1 cellular context compared by ENCODE assay signal in the genomic region with DNA sequence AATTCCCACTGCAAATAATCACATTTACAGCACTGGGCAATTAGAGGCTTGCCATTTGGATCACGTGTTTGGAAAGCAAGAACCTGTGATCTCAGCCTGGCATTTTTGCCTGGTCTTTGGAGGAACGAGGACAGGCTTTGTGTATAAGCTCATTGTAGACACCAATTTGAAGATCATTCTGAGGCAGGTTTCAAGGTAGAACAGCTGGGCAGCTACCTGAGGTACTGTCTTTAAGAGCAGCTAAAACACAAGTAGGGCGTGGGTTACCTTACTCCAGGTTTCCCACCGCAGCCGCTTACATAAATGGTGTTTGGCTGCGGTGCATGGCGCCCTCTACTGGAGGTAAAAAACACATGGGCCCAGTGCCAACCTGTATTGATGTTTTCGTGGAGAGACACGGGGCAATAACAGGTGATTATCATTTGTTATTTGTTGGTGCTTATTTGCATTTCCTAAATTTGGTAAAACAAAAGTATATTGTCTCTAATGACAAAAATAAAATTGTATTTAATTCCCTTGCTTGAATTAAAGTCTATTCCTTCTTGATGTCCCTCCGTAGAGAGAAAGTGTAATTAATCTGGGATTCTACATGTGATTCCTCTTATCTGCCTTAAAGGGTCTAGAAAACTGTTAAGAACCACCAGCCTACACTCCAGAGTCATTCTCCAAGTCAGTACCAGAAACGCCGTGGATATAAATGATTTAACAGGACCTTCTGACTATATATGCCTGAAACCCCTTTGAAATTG.
TF ChIP-seq lines count a peak whose summit lies in the region.

No MANE protein-coding gene starts in this region.

TF ChIP-seq in HEK293, 187 proteins besides CTCF, POLR2A, EP300 and RAD21 (continued from another document and continues in another):
- TF ChIP-seq, protein P1, sequence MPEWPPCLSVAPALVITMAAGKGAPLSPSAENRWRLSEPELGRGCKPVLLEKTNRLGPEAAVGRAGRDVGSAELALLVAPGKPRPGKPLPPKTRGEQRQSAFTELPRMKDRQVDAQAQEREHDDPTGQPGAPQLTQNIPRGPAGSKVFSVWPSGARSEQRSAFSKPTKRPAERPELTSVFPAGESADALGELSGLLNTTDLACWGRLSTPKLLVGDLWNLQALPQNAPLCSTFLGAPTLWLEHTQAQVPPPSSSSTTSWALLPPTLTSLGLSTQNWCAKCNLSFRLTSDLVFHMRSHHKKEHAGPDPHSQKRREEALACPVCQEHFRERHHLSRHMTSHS (tag by site-specific recombination; IDR thresholded peaks at IDR 0.05): no peak
- TF ChIP-seq ZFHX2 (tag by site-specific recombination; conservative IDR thresholded peaks at IDR 0.05) (no peak), ZNF624 (tag by site-specific recombination; IDR thresholded peaks at IDR 0.05) (no peak), HOXA7 (CRISPR knock-in tag; IDR thresholded peaks at IDR 0.05; ENCODE audit: borderline replicate concordance) (no peak), ZNF112 (tag by site-specific recombination; IDR thresholded peaks at IDR 0.05) (no peak), ZNF132 (tag by site-specific recombination; IDR thresholded peaks at IDR 0.05; ENCODE audit: borderline replicate concordance) (no peak), ZNF146 (tag by site-specific recombination; IDR thresholded peaks at IDR 0.05) (no peak), ZNF175 (tag by site-specific recombination; IDR thresholded peaks at IDR 0.05) (no peak), ZNF555 (tag by site-specific recombination; conservative IDR thresholded peaks at IDR 0.05) (no peak), GLI4 (tag by site-specific recombination; IDR thresholded peaks at IDR 0.05) (no peak), HOXC10 (CRISPR knock-in tag; IDR thresholded peaks at IDR 0.05) (no peak), ZIC2 (tag by site-specific recombination; IDR thresholded peaks at IDR 0.05) (no peak), ZNF660 (tag by site-specific recombination; IDR thresholded peaks at IDR 0.05) (peak; percentile 86; the same call in 1 of the 2 replicates), ZNF701 (tag by site-specific recombination; IDR thresholded peaks at IDR 0.05) (no peak), ZNF530 (tag by site-specific recombination; IDR thresholded peaks at IDR 0.05; ENCODE audit: low read depth) (no peak), ZNF621 (tag by site-specific recombination; IDR thresholded peaks at IDR 0.05) (no peak), YY2 (tag by site-specific recombination; IDR thresholded peaks at IDR 0.05) (no peak), ZNF843 (tag by site-specific recombination; IDR thresholded peaks at IDR 0.05) (no peak), ZNF837 (tag by site-specific recombination; IDR thresholded peaks at IDR 0.05) (no peak), ZNF248 (tag by site-specific recombination; IDR thresholded peaks at IDR 0.05) (no peak), ZFP3 (tag by site-specific recombination; IDR thresholded peaks at IDR 0.05; ENCODE audit: low read depth) (no peak), ZNF311 (tag by site-specific recombination; IDR thresholded peaks at IDR 0.05; ENCODE audit: borderline replicate concordance) (no peak), ZNF391 (tag by site-specific recombination; IDR thresholded peaks at IDR 0.05; ENCODE audit: borderline replicate concordance, low read depth) (no peak), SP7 (tag by site-specific recombination; IDR thresholded peaks at IDR 0.05) (peak; percentile 24; the same call in 1 of the 2 replicates), SETDB1 (IDR thresholded peaks at IDR 0.05; ENCODE audit: insufficient read length, low read length) (no peak), KLF16 (tag by site-specific recombination; IDR thresholded peaks at IDR 0.05) (no peak), ZNF677 (tag by site-specific recombination; IDR thresholded peaks at IDR 0.05) (no peak), ZNF274 (IDR thresholded peaks at IDR 0.05; ENCODE audit: low read length) (no peak), ZNF274 (tag by site-specific recombination; IDR thresholded peaks at IDR 0.05; ENCODE audit: borderline replicate concordance) (no peak), ZBTB8A (tag by site-specific recombination; IDR thresholded peaks at IDR 0.05) (no peak), ZNF214 (tag by site-specific recombination; IDR thresholded peaks at IDR 0.05; ENCODE audit: borderline replicate concordance) (no peak), ZNF529 (tag by site-specific recombination; IDR thresholded peaks at IDR 0.05; ENCODE audit: insufficient replicate concordance) (no peak), SALL2 (tag by site-specific recombination; IDR thresholded peaks at IDR 0.05; ENCODE audit: borderline replicate concordance) (no peak), MYNN (tag by site-specific recombination; IDR thresholded peaks at IDR 0.05; ENCODE audit: borderline replicate concordance) (no peak), SCRT2 (tag by site-specific recombination; IDR thresholded peaks at IDR 0.05) (peak; percentile 77), ZNF623 (tag by site-specific recombination; IDR thresholded peaks at IDR 0.05) (no peak), ZNF121 (tag by site-specific recombination; IDR thresholded peaks at IDR 0.05) (no peak), ZNF266 (tag by site-specific recombination; IDR thresholded peaks at IDR 0.05; ENCODE audit: low read depth) (no peak), ZNF629 (tag by site-specific recombination; IDR thresholded peaks at IDR 0.05) (no peak), BCL11A (tag by site-specific recombination; IDR thresholded peaks at IDR 0.05; ENCODE audit: low read depth) (no peak), ZNF664 (tag by site-specific recombination; IDR thresholded peaks at IDR 0.05) (no peak), ZNF335 (tag by site-specific recombination; conservative IDR thresholded peaks at IDR 0.05) (peak; percentile 38; the same call in 1 of the 2 replicates)
- TF ChIP-seq, protein P2, sequence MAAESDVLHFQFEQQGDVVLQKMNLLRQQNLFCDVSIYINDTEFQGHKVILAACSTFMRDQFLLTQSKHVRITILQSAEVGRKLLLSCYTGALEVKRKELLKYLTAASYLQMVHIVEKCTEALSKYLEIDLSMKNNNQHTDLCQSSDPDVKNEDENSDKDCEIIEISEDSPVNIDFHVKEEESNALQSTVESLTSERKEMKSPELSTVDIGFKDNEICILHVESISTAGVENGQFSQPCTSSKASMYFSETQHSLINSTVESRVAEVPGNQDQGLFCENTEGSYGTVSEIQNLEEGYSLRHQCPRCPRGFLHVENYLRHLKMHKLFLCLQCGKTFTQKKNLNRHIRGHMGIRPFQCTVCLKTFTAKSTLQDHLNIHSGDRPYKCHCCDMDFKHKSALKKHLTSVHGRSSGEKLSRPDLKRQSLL (tag by site-specific recombination; IDR thresholded peaks at IDR 0.05): no peak
- TF ChIP-seq, protein P3, sequence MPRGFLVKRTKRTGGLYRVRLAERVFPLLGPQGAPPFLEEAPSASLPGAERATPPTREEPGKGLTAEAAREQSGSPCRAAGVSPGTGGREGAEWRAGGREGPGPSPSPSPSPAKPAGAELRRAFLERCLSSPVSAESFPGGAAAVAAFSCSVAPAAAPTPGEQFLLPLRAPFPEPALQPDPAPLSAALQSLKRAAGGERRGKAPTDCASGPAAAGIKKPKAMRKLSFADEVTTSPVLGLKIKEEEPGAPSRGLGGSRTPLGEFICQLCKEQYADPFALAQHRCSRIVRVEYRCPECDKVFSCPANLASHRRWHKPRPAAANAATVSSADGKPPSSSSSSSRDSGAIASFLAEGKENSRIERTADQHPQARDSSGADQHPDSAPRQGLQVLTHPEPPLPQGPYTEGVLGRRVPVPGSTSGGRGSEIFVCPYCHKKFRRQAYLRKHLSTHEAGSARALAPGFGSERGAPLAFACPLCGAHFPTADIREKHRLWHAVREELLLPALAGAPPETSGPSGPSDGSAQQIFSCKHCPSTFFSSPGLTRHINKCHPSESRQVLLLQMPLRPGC (tag by site-specific recombination; IDR thresholded peaks at IDR 0.05): no peak
- TF ChIP-seq, protein P4, sequence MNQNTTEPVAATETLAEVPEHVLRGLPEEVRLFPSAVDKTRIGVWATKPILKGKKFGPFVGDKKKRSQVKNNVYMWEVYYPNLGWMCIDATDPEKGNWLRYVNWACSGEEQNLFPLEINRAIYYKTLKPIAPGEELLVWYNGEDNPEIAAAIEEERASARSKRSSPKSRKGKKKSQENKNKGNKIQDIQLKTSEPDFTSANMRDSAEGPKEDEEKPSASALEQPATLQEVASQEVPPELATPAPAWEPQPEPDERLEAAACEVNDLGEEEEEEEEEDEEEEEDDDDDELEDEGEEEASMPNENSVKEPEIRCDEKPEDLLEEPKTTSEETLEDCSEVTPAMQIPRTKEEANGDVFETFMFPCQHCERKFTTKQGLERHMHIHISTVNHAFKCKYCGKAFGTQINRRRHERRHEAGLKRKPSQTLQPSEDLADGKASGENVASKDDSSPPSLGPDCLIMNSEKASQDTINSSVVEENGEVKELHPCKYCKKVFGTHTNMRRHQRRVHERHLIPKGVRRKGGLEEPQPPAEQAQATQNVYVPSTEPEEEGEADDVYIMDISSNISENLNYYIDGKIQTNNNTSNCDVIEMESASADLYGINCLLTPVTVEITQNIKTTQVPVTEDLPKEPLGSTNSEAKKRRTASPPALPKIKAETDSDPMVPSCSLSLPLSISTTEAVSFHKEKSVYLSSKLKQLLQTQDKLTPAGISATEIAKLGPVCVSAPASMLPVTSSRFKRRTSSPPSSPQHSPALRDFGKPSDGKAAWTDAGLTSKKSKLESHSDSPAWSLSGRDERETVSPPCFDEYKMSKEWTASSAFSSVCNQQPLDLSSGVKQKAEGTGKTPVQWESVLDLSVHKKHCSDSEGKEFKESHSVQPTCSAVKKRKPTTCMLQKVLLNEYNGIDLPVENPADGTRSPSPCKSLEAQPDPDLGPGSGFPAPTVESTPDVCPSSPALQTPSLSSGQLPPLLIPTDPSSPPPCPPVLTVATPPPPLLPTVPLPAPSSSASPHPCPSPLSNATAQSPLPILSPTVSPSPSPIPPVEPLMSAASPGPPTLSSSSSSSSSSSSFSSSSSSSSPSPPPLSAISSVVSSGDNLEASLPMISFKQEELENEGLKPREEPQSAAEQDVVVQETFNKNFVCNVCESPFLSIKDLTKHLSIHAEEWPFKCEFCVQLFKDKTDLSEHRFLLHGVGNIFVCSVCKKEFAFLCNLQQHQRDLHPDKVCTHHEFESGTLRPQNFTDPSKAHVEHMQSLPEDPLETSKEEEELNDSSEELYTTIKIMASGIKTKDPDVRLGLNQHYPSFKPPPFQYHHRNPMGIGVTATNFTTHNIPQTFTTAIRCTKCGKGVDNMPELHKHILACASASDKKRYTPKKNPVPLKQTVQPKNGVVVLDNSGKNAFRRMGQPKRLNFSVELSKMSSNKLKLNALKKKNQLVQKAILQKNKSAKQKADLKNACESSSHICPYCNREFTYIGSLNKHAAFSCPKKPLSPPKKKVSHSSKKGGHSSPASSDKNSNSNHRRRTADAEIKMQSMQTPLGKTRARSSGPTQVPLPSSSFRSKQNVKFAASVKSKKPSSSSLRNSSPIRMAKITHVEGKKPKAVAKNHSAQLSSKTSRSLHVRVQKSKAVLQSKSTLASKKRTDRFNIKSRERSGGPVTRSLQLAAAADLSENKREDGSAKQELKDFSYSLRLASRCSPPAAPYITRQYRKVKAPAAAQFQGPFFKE (tag by site-specific recombination; IDR thresholded peaks at IDR 0.05; ENCODE audit: borderline replicate concordance): no peak
- TF ChIP-seq, protein P5, sequence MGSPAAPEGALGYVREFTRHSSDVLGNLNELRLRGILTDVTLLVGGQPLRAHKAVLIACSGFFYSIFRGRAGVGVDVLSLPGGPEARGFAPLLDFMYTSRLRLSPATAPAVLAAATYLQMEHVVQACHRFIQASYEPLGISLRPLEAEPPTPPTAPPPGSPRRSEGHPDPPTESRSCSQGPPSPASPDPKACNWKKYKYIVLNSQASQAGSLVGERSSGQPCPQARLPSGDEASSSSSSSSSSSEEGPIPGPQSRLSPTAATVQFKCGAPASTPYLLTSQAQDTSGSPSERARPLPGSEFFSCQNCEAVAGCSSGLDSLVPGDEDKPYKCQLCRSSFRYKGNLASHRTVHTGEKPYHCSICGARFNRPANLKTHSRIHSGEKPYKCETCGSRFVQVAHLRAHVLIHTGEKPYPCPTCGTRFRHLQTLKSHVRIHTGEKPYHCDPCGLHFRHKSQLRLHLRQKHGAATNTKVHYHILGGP (tag by site-specific recombination; IDR thresholded peaks at IDR 0.05): no peak
- TF ChIP-seq, protein P6, sequence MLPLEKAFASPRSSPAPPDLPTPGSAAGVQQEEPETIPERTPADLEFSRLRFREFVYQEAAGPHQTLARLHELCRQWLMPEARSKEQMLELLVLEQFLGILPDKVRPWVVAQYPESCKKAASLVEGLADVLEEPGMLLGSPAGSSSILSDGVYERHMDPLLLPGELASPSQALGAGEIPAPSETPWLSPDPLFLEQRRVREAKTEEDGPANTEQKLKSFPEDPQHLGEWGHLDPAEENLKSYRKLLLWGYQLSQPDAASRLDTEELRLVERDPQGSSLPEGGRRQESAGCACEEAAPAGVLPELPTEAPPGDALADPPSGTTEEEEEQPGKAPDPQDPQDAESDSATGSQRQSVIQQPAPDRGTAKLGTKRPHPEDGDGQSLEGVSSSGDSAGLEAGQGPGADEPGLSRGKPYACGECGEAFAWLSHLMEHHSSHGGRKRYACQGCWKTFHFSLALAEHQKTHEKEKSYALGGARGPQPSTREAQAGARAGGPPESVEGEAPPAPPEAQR (tag by site-specific recombination; IDR thresholded peaks at IDR 0.05): no peak
- TF ChIP-seq, protein P7, sequence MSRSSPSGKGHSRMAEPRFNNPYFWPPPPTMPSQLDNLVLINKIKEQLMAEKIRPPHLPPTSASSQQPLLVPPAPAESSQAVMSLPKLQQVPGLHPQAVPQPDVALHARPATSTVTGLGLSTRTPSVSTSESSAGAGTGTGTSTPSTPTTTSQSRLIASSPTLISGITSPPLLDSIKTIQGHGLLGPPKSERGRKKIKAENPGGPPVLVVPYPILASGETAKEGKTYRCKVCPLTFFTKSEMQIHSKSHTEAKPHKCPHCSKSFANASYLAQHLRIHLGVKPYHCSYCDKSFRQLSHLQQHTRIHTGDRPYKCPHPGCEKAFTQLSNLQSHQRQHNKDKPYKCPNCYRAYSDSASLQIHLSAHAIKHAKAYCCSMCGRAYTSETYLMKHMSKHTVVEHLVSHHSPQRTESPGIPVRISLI (tag by site-specific recombination; IDR thresholded peaks at IDR 0.05): no peak
- TF ChIP-seq, protein P8, sequence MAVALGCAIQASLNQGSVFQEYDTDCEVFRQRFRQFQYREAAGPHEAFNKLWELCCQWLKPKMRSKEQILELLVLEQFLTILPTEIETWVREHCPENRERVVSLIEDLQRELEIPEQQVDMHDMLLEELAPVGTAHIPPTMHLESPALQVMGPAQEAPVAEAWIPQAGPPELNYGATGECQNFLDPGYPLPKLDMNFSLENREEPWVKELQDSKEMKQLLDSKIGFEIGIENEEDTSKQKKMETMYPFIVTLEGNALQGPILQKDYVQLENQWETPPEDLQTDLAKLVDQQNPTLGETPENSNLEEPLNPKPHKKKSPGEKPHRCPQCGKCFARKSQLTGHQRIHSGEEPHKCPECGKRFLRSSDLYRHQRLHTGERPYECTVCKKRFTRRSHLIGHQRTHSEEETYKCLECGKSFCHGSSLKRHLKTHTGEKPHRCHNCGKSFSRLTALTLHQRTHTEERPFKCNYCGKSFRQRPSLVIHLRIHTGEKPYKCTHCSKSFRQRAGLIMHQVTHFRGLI (tag by site-specific recombination; IDR thresholded peaks at IDR 0.05): no peak
- TF ChIP-seq, protein P9, sequence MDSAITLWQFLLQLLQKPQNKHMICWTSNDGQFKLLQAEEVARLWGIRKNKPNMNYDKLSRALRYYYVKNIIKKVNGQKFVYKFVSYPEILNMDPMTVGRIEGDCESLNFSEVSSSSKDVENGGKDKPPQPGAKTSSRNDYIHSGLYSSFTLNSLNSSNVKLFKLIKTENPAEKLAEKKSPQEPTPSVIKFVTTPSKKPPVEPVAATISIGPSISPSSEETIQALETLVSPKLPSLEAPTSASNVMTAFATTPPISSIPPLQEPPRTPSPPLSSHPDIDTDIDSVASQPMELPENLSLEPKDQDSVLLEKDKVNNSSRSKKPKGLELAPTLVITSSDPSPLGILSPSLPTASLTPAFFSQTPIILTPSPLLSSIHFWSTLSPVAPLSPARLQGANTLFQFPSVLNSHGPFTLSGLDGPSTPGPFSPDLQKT (IDR thresholded peaks at IDR 0.05; ENCODE audit: borderline replicate concordance, low read depth, low read length): no peak
